9 cellular contexts compared by ENCODE assay signal in the genomic region with DNA sequence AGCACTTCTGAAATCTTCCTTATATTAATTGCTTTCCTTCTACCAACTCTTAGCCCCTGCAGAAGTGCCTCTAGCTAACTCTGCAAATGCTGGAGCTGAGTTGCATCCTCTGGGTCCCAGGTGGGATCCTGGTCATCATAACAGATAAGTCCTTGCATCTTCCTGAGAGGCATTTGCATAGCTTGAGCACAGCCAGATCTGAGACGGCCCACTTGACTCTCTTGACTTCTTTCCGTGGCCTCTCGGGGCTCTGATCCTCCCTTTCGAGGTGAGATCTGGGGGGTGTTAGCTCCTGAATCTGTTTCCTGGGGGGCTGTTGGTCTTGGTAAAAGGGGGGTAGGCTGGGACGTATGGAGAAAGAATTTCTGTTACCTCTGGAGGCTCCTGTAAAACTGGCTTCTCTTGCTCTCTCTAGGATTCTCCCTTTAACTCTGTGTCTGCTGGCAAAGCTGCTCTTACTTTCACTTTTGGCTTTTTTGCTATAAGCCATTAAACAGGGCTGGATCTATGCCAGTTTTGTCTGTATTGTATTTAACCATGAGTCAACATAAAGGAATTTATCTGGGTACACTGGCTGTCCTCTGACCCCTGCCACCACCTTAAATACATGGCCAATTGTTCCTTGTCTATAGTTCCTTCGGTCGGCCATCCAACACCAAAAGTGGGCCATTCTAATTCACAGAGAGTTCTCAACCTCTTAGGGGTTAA.
DNase-seq lines count a peak whose midpoint lies in the region; ATAC-seq and TF ChIP-seq lines count a peak whose summit lies in the region.
"Had no signal": no experiment of that assay in that cellular context is flagged by ENCODE, and none has a peak within 500 bp of the region (broad histone marks: within the 10 kb centered on the region; RNA-seq: fewer than 3 reads in every experiment).

No MANE protein-coding gene starts in this region.

- peak overlapping the region in 8 of 21 experiments; percentile 28 to 76 (median 50) for H3K27ac ChIP-seq in skin epidermis
- H3K27ac ChIP-seq: 22Rv1 had no signal

- H3K27me3 Mint-ChIP-seq in immature natural killer cell (ENCODE audit: low read depth in 3 of 3) = peaks cover 0 to 5% (median 0%) of the 10 kb centered on the region in 3 donors

- DNase-seq in DMS 273 (lab: John Stamatoyannopoulos, UW; ENCODE audit: unreplicated experiment) = peak; percentile 19
- DNase-seq in DMS 273 treated with DMSO at 0.1 percent for 48 hours (lab: John Stamatoyannopoulos, UW) = no peak
- peak; percentile 84 for DNase-seq in RPMI7951 (ENCODE audit: low read depth)
- DNase-seq in foreskin fibroblast = peak; percentile 34 to 66
- no peak for DNase-seq in middle frontal gyrus (ENCODE audit: extremely low spot score, low spot score)
- DNase-seq in immature natural killer cell = no peak

- no peak overlapping the region for H3K27ac Mint-ChIP-seq in immature natural killer cell

- H3K9me3 Mint-ChIP-seq in immature natural killer cell = peaks cover 0 to 3% (median under 1%) of the 10 kb centered on the region in 6 donors

- H3K4me3 ChIP-seq in foreskin fibroblast (ENCODE audit: low read depth in 1 of 2, low read length in 2 of 2) (peak overlapping the region; percentile 52 to 57), skin epidermis (peak overlapping the region in 6 of 7 experiments; percentile 9 to 42 (median 27))

- no peak for TF ChIP-seq CTCF in foreskin fibroblast (IDR thresholded peaks at IDR 0.05; ENCODE audit: low read depth, low read length)

- peaks cover 0 to 4% (median 0%) of the 10 kb centered on the region in 3 donors for H3K36me3 Mint-ChIP-seq in immature natural killer cell

- no peak overlapping the region for H3K4me3 Mint-ChIP-seq in immature natural killer cell

- peak; percentile 78 for ATAC-seq in HG02798 (IDR thresholded peaks at IDR 0.05; ENCODE audit: poor library complexity, unreplicated experiment)

- no peaks in the 10 kb centered on the region for H3K4me1 Mint-ChIP-seq in immature natural killer cell

Comparison
In these comparisons a context has a peak if more than half of its experiments do, and no peak if none do; other contexts are left out.
1. DNase-seq: peak in DMS 273 (single experiment), RPMI7951 (single experiment) and foreskin fibroblast (2 of 2); none in DMS 273 treated with DMSO at 0.1 percent for 48 hours (single experiment), middle frontal gyrus (single experiment) and immature natural killer cell (0 of 3).